ENCODE assay signal across 9 cellular contexts in the genomic region with DNA sequence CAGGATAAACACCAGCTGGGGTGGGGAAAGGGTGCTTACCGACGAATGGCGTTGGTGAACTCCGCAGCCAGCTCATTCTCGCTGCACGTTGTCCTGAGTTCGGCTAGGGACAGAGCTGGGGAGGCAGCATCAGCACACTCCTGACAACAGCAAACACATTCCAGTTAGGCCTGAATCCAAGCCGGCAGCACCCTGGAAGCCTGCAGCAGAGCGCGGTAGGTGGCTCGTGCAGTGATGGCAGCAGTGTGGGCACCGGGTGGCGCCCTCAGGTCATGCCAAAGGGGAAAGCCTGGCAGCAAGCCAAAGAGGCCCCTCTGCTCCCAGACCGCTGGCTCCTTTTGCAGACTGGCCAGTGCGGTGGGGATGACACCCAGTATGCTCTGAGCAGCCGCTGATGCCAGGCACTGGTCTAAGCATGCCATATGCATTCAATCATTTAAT.
DNase-seq lines count a peak whose midpoint lies in the region; ATAC-seq and TF ChIP-seq lines count a peak whose summit lies in the region.
"Had no signal": no experiment of that assay in that cellular context is flagged by ENCODE, and none has a peak within 500 bp of the region (broad histone marks: within the 10 kb centered on the region; RNA-seq: fewer than 3 reads in every experiment).

No MANE protein-coding gene starts in this region.

- H3K4me3 ChIP-seq in AG04450 (ENCODE audit: low read depth, low read length) = no peak overlapping the region
- no peak overlapping the region for H3K4me3 ChIP-seq in HFF-Myc (replicated peaks; ENCODE audit: low read depth, low read length)
- no peak overlapping the region for H3K4me3 ChIP-seq in right lobe of liver

- in situ Hi-C loops in KBM-7 (cut with MboI; ENCODE audit: low pct_unique_long_range_greater_than_20kb, low sequenced_read_pairs) = loop anchor here (25.0 kb wide), 1 partner anchor 544 kb away; no protein-coding TSS in a partner anchor

- no peaks in the 10 kb centered on the region for H3K36me3 Mint-ChIP-seq in activated naive CD8-positive, alpha-beta T cell treated with anti-CD3 and anti-CD28 coated beads for 36 hours

- no peaks in the 10 kb centered on the region for H3K9me3 Mint-ChIP-seq in activated naive CD8-positive, alpha-beta T cell treated with anti-CD3 and anti-CD28 coated beads for 36 hours
- H3K9me3 Mint-ChIP-seq: activated T-helper 1 cell treated with anti-CD3 and anti-CD28 coated beads, Interleukin-12 subunit alpha, Interleukin-12 subunit beta, Interleukin-2, Interleukin-4 antibody, amounts not matched to agents 30 ng/mL and 10 ng/mL and 1 ng/mL, durations not matched to agents 14 hours and 24 hours and 36 hours had no signal

- DNase-seq in AG04450 (ENCODE audit: low read depth, low spot score) (no peak), HFF-Myc (ENCODE audit: extremely low read depth, low read depth) (no peak), right lobe of liver (peak; percentile 38 to 65 (median 57)), KBM-7 (no peak), NOMO-1 (lab: John Stamatoyannopoulos, UW; ENCODE audit: unreplicated experiment in 2 of 2) (no peak), retina (no peak)
- DNase-seq in activated naive CD8-positive, alpha-beta T cell treated with anti-CD3 and anti-CD28 coated beads for 36 hours = peak; percentile 10

- no peaks in the 10 kb centered on the region for H3K9me3 ChIP-seq in AG04450 (ENCODE audit: control insufficient read depth, insufficient read depth, low read length)
- H3K9me3 ChIP-seq in right lobe of liver = no peaks in the 10 kb centered on the region

- H3K36me3 ChIP-seq in right lobe of liver = peaks cover 0 to 63% (median 10%) of the 10 kb centered on the region in 4 donors

- no peak for TF ChIP-seq POLR2A in right lobe of liver (IDR thresholded peaks at IDR 0.05)

- H3K27ac ChIP-seq in AG04450 (ENCODE audit: low read depth, low read length) (peak overlapping the region; percentile 47), right lobe of liver (no peak overlapping the region)

- no peaks in the 10 kb centered on the region for H3K27me3 Mint-ChIP-seq in activated naive CD8-positive, alpha-beta T cell treated with anti-CD3 and anti-CD28 coated beads for 36 hours

- POLR2A ChIA-PET in AG04450 (lab: Yijun Ruan, JAX) = no interaction called here

- no peak overlapping the region for H3K4me3 Mint-ChIP-seq in activated naive CD8-positive, alpha-beta T cell treated with anti-CD3 and anti-CD28 coated beads for 36 hours
- H3K4me3 Mint-ChIP-seq: activated T-helper 1 cell treated with anti-CD3 and anti-CD28 coated beads, Interleukin-12 subunit alpha, Interleukin-12 subunit beta, Interleukin-2, Interleukin-4 antibody, amounts not matched to agents 30 ng/mL and 10 ng/mL and 1 ng/mL, durations not matched to agents 14 hours and 24 hours and 36 hours had no signal

- TF ChIP-seq CTCF in AG04450 (IDR thresholded peaks at IDR 0.05; ENCODE audit: low read depth, low read length) = no peak; the same call in 1 of the 2 replicates
- TF ChIP-seq CTCF in HFF-Myc (IDR thresholded peaks at IDR 0.05; ENCODE audit: low read depth, low read length, missing control alignments) = peak; percentile 25
- TF ChIP-seq CTCF in right lobe of liver (IDR thresholded peaks at IDR 0.05) = peak in 3 of 4 donors; percentile 19 to 30 (median 26)

- no peak overlapping the region for H3K27ac Mint-ChIP-seq in activated naive CD8-positive, alpha-beta T cell treated with anti-CD3 and anti-CD28 coated beads for 36 hours
- H3K27ac Mint-ChIP-seq: activated T-helper 1 cell treated with anti-CD3 and anti-CD28 coated beads, Interleukin-12 subunit alpha, Interleukin-12 subunit beta, Interleukin-2, Interleukin-4 antibody, amounts not matched to agents 30 ng/mL and 10 ng/mL and 1 ng/mL, durations not matched to agents 14 hours and 24 hours and 36 hours had no signal

- H3K27me3 ChIP-seq in AG04450 (ENCODE audit: control insufficient read depth, insufficient read depth, low read length) (no peaks in the 10 kb centered on the region), right lobe of liver (no peaks in the 10 kb centered on the region)

- CTCF ChIA-PET in AG04450 (lab: Charles Lee) = interaction anchor here (1.3 kb wide), 1 partner anchor 48 kb away, joined by 4 read pairs; no protein-coding TSS in a partner anchor

- no peaks in the 10 kb centered on the region for H3K4me1 Mint-ChIP-seq in activated naive CD8-positive, alpha-beta T cell treated with anti-CD3 and anti-CD28 coated beads for 36 hours

- H3K4me1 ChIP-seq in right lobe of liver = no peaks in the 10 kb centered on the region

- intact Hi-C loops in right lobe of liver (cut with DNase I) = no loop called here

- WGBS in right lobe of liver (ENCODE audit: insufficient coverage, low coverage, low lambda C conversion rate, missing lambda C conversion rate) = 80% methylated on average over 7 of the region's 16 CpGs

- ATAC-seq in right lobe of liver = peak; percentile 56 to 80 (median 74)
- no peak for ATAC-seq in GM21528 (IDR thresholded peaks at IDR 0.05; ENCODE audit: low FRiP score, unreplicated experiment)

Comparison
In these comparisons a context has a peak if more than half of its experiments do, and no peak if none do; other contexts are left out.
1. DNase-seq: peak in activated naive CD8-positive, alpha-beta T cell treated with anti-CD3 and anti-CD28 coated beads for 36 hours (single experiment) and right lobe of liver (3 of 3); none in AG04450 (single experiment), HFF-Myc (single experiment), KBM-7 (single experiment), NOMO-1 (0 of 2) and retina (single experiment).